In genomic region chr3:72520690-72521308, GRCh38 we compare ENCODE assay signal across 9 cellular contexts.
DNase-seq lines count a peak whose midpoint lies in the region; ATAC-seq, FAIRE-seq and TF ChIP-seq lines count a peak whose summit lies in the region.
"Had no signal": no experiment of that assay in that cellular context is flagged by ENCODE, and none has a peak within 500 bp of the region (broad histone marks: within the 10 kb centered on the region; RNA-seq: fewer than 3 reads in every experiment).

No MANE protein-coding gene starts in this region.

- TF ChIP-seq EP300 in K562 (IDR thresholded peaks at IDR 0.05; ENCODE audit: low read length): no peak

- H3K4me1 Mint-ChIP-seq in stimulated activated naive B cell treated with anti-CD40 and anti-IgM and Interleukin-4, amounts not matched to agents 10 μg/mL and 1 μg/mL and 100 μg/mL, for 72 hours: peaks cover 39 to 49% of the 10 kb centered on the region in 2 donors

- no peaks in the 10 kb centered on the region for H3K9me3 ChIP-seq in K562 (replicated peaks; ENCODE audit: control insufficient read depth, insufficient read depth, low read depth, low read length)

- in situ Hi-C loops in K562 (cut with MboI): no loop called here

- ATAC-seq in K562 (no peak), HG03139 (IDR thresholded peaks at IDR 0.05; ENCODE audit: unreplicated experiment) (no peak)
- peak; percentile 69 to 78 for ATAC-seq in stimulated activated naive B cell treated with anti-CD40 and anti-IgM and Interleukin-4, amounts not matched to agents 10 μg/mL and 1 μg/mL and 100 μg/mL, for 72 hours (replicated peaks)

- TF ChIP-seq RAD21 in K562 (CRISPR knock-in tag; conservative IDR thresholded peaks at IDR 0.05 in 1 of 2, IDR thresholded peaks at IDR 0.05 in 1 of 2): no peak

- TF ChIP-seq CTCF in K562 (IDR thresholded peaks at IDR 0.05 in 2 of 3, conservative IDR thresholded peaks at IDR 0.05 in 1 of 3; ENCODE audit: insufficient read depth in 2 of 3, low read depth in 1 of 3, low read length in 3 of 3): no peak

- H3K36me3 ChIP-seq in K562 (ENCODE audit: control insufficient read depth, insufficient read depth, low read length): no peaks in the 10 kb centered on the region

- DNase-seq in activated effector memory CD4-positive, alpha-beta T cell treated with anti-CD3 and anti-CD28 coated beads, Interleukin-2, amount 50 U/mL, for 16 hours: peak; percentile 76
- no peak for DNase-seq in activated effector memory CD4-positive, alpha-beta T cell treated with Interleukin-2 at 50 U/mL for 16 hours
- DNase-seq in HPDE6-E6E7 (ENCODE audit: extremely low spot score) (peak; percentile 27), K562 (ENCODE audit: extremely low read depth in 1 of 4, low spot score in 3 of 4) (no peak), NCI-H2029 treated with DMSO at 0.1 percent for 48 hours (lab: John Stamatoyannopoulos, UW) (no peak)
- DNase-seq in stimulated activated naive B cell treated with anti-CD40 and anti-IgM and Interleukin-4, amounts not matched to agents 10 μg/mL and 1 μg/mL and 100 μg/mL, for 72 hours: peak; percentile 52
- DNase-seq in effector CD4-positive, alpha-beta T cell: no peak

- POLR2A ChIA-PET in K562 (lab: Yijun Ruan, JAX): no interaction called here

- H3K4me3 Mint-ChIP-seq in stimulated activated naive B cell treated with anti-CD40 and anti-IgM and Interleukin-4, amounts not matched to agents 10 μg/mL and 1 μg/mL and 100 μg/mL, for 72 hours: no peak overlapping the region
- H3K4me3 Mint-ChIP-seq: IgD-negative memory B cell had no signal

- H3K4me1 ChIP-seq in K562 (replicated peaks in 1 of 2; ENCODE audit: control insufficient read depth in 2 of 2, insufficient read depth in 2 of 2, low read length in 2 of 2): peaks cover 0 to 18% of the 10 kb centered on the region in 2 experiments; a peak in 4 of 5 replicates

- 42% methylated on average over 8 of the region's 8 CpGs for WGBS in K562 (ENCODE audit: insufficient coverage, low coverage, missing lambda C conversion rate)

- no peaks in the 10 kb centered on the region for H3K36me3 Mint-ChIP-seq in stimulated activated naive B cell treated with anti-CD40 and anti-IgM and Interleukin-4, amounts not matched to agents 10 μg/mL and 1 μg/mL and 100 μg/mL, for 72 hours
- H3K36me3 Mint-ChIP-seq: IgD-negative memory B cell had no signal

- H3K27me3 Mint-ChIP-seq in stimulated activated naive B cell treated with anti-CD40 and anti-IgM and Interleukin-4, amounts not matched to agents 10 μg/mL and 1 μg/mL and 100 μg/mL, for 72 hours: peaks cover 0 to 7% of the 10 kb centered on the region in 2 donors
- H3K27me3 Mint-ChIP-seq: IgD-negative memory B cell had no signal

- no peaks in the 10 kb centered on the region for H3K9me3 Mint-ChIP-seq in stimulated activated naive B cell treated with anti-CD40 and anti-IgM and Interleukin-4, amounts not matched to agents 10 μg/mL and 1 μg/mL and 100 μg/mL, for 72 hours
- H3K9me3 Mint-ChIP-seq: IgD-negative memory B cell had no signal

- no peak overlapping the region for H3K9ac ChIP-seq in K562 (ENCODE audit: insufficient read depth in 1 of 2, low read depth in 2 of 2, low read length in 2 of 2)

- FAIRE-seq in K562 (lab: Jason Lieb, UNC): no peak

- BruUV-seq in K562 (replicated peaks; lab: Mats Ljungman, UMichigan): no TSS peak

- H3K27ac Mint-ChIP-seq in stimulated activated naive B cell treated with anti-CD40 and anti-IgM and Interleukin-4, amounts not matched to agents 10 μg/mL and 1 μg/mL and 100 μg/mL, for 72 hours: peak overlapping the region; percentile 7

- no peaks in the 10 kb centered on the region for H3K27me3 ChIP-seq in K562 (ENCODE audit: control insufficient read depth in 2 of 2, insufficient read depth in 2 of 2, low read length in 2 of 2)

- no peak overlapping the region for H3K27ac ChIP-seq in K562 (ENCODE audit: extremely low read depth, low read depth, low read length)

- no peak overlapping the region for H3K4me3 ChIP-seq in K562

- TF ChIP-seq POLR2A in K562 (conservative IDR thresholded peaks at IDR 0.05): no peak

- H3K4me2 ChIP-seq in K562 (ENCODE audit: insufficient read depth, low read length): no peak overlapping the region

- H2AFZ ChIP-seq in K562 (ENCODE audit: low read depth, low read length): peak overlapping the region; percentile 44; the same call in 1 of the 2 replicates

- H3K79me2 ChIP-seq in K562 (ENCODE audit: control insufficient read depth, insufficient read depth, low read length): no peaks in the 10 kb centered on the region

- CTCF ChIA-PET in K562 (lab: Yijun Ruan, JAX; ENCODE audit: low intra/inter-chr PET ratio): no interaction called here

- H3K9me1 ChIP-seq in K562 (ENCODE audit: control insufficient read depth, insufficient read depth, low read length): no peaks in the 10 kb centered on the region

- intact Hi-C loops in K562 (cut with micrococcal nuclease): loop anchor here (5.0 kb wide), 1 partner anchor 73 kb away; the partner anchor contains the start of gene RYBP

- no peaks in the 10 kb centered on the region for H4K20me1 ChIP-seq in K562 (replicated peaks; ENCODE audit: control insufficient read depth, insufficient read depth, low read length)

TF ChIP-seq in K562, 482 proteins besides CTCF, POLR2A, EP300 and RAD21:
- no peak for TF ChIP-seq TCF7L2 (IDR thresholded peaks at IDR 0.05; ENCODE audit: low read depth, low read length)
- TF ChIP-seq ZNF384 (IDR thresholded peaks at IDR 0.05; ENCODE audit: low read depth, low read length): no peak
- TF ChIP-seq, protein P1, sequence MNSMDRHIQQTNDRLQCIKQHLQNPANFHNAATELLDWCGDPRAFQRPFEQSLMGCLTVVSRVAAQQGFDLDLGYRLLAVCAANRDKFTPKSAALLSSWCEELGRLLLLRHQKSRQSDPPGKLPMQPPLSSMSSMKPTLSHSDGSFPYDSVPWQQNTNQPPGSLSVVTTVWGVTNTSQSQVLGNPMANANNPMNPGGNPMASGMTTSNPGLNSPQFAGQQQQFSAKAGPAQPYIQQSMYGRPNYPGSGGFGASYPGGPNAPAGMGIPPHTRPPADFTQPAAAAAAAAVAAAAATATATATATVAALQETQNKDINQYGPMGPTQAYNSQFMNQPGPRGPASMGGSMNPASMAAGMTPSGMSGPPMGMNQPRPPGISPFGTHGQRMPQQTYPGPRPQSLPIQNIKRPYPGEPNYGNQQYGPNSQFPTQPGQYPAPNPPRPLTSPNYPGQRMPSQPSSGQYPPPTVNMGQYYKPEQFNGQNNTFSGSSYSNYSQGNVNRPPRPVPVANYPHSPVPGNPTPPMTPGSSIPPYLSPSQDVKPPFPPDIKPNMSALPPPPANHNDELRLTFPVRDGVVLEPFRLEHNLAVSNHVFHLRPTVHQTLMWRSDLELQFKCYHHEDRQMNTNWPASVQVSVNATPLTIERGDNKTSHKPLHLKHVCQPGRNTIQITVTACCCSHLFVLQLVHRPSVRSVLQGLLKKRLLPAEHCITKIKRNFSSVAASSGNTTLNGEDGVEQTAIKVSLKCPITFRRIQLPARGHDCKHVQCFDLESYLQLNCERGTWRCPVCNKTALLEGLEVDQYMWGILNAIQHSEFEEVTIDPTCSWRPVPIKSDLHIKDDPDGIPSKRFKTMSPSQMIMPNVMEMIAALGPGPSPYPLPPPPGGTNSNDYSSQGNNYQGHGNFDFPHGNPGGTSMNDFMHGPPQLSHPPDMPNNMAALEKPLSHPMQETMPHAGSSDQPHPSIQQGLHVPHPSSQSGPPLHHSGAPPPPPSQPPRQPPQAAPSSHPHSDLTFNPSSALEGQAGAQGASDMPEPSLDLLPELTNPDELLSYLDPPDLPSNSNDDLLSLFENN (IDR thresholded peaks at IDR 0.05; ENCODE audit: low read depth in 2 of 2, low read length in 2 of 2): no peak

Comparison
In these comparisons a context has a peak if more than half of its experiments do, and no peak if none do; other contexts are left out.
1. DNase-seq: peak in activated effector memory CD4-positive, alpha-beta T cell treated with anti-CD3 and anti-CD28 coated beads, Interleukin-2, amount 50 U/mL, for 16 hours (single experiment), HPDE6-E6E7 (single experiment) and stimulated activated naive B cell treated with anti-CD40 and anti-IgM and Interleukin-4, amounts not matched to agents 10 μg/mL and 1 μg/mL and 100 μg/mL, for 72 hours (single experiment); none in activated effector memory CD4-positive, alpha-beta T cell treated with Interleukin-2 at 50 U/mL for 16 hours (single experiment), K562 (0 of 4), effector CD4-positive, alpha-beta T cell (single experiment) and NCI-H2029 treated with DMSO at 0.1 percent for 48 hours (single experiment).
2. ATAC-seq: peak in stimulated activated naive B cell treated with anti-CD40 and anti-IgM and Interleukin-4, amounts not matched to agents 10 μg/mL and 1 μg/mL and 100 μg/mL, for 72 hours (2 of 2); none in K562 (single experiment) and HG03139 (single experiment).